25 cellular contexts compared by ENCODE assay signal in the genomic region with DNA sequence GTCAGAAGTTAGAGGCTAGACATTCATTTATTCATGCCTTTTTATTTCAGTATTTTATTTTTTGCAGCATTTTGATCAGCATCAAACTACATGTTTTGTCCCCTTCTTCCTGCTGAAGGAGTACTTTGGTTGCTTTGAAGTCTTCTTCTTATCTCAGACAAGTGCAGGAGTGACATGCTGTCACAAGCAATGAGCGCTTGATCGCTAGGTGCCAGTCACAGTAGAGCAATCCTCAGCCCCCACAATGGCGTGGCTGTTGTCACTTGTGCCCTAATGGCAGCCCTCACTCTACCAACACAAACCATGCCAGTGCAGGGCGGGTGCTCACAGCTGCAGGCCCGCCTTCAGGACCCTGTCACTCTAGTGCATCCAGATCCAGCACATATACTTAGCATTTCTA.
"Had no signal": no experiment of that assay in that cellular context is flagged by ENCODE, and none has a peak within 500 bp of the region (broad histone marks: within the 10 kb centered on the region; RNA-seq: fewer than 3 reads in every experiment).

No MANE protein-coding gene starts in this region.

- H3K27me3 Mint-ChIP-seq: natural killer cell treated with Interleukin-12 subunit alpha and Interleukin-12 subunit beta and Interleukin-15 and Interleukin-18, amount 100 ng/mL, for 72 hours; progenitor cell of endocrine pancreas; stimulated activated naive B cell treated with anti-CD40 and anti-IgM and Interleukin-4, amounts not matched to agents 10 μg/mL and 1 μg/mL and 100 μg/mL, for 72 hours had no signal

- H3K4me3 Mint-ChIP-seq: naive B cell; naive thymus-derived CD8-positive, alpha-beta T cell; natural killer cell treated with Interleukin-12 subunit alpha and Interleukin-12 subunit beta and Interleukin-15 and Interleukin-18, amount 100 ng/mL, for 72 hours; nephron progenitor cell; neural progenitor cell; stimulated activated effector memory CD8-positive, alpha-beta T cell treated with anti-CD3 and anti-CD28 coated beads, Interleukin-12 subunit alpha, Interleukin-12 subunit beta, amount 100 ng/mL, for 72 hours; stimulated activated naive B cell treated with anti-CD40 and anti-IgM and Interleukin-4, amounts not matched to agents 10 μg/mL and 1 μg/mL and 100 μg/mL, for 72 hours; stimulated activated naive CD8-positive, alpha-beta T cell treated with anti-CD3 and anti-CD28 coated beads, Interleukin-15, Interleukin-2, amounts not matched to agents 100 ng/mL and 50 ng/mL, for 24 hours had no signal

- H3K27ac Mint-ChIP-seq: naive thymus-derived CD8-positive, alpha-beta T cell; natural killer cell treated with Interleukin-12 subunit alpha and Interleukin-12 subunit beta and Interleukin-15 and Interleukin-18, amount 100 ng/mL, for 72 hours; nephron progenitor cell; neural progenitor cell; progenitor cell of endocrine pancreas; stimulated activated effector memory CD8-positive, alpha-beta T cell treated with anti-CD3 and anti-CD28 coated beads, Interleukin-12 subunit alpha, Interleukin-12 subunit beta, amount 100 ng/mL, for 72 hours; stimulated activated naive B cell treated with anti-CD40 and anti-IgM and Interleukin-4, amounts not matched to agents 10 μg/mL and 1 μg/mL and 100 μg/mL, for 72 hours; stimulated activated naive CD8-positive, alpha-beta T cell treated with anti-CD3 and anti-CD28 coated beads, Interleukin-15, Interleukin-2, amounts not matched to agents 100 ng/mL and 50 ng/mL, for 24 hours had no signal

- H3K9me3 Mint-ChIP-seq: naive thymus-derived CD8-positive, alpha-beta T cell; nephron progenitor cell; neural progenitor cell; stimulated activated naive CD8-positive, alpha-beta T cell treated with anti-CD3 and anti-CD28 coated beads, Interleukin-15, Interleukin-2, amounts not matched to agents 100 ng/mL and 50 ng/mL, for 24 hours had no signal

- DNase-seq: naive B cell; psoas muscle; right lobe of liver; sigmoid colon; small intestine; stimulated activated CD4-positive, alpha-beta T cell treated with anti-CD3 and anti-CD28 coated beads, Interleukin-2, amount 100 ng/mL, for 24 hours; stimulated activated CD4-positive, alpha-beta T cell treated with anti-CD3 and anti-CD28 coated beads, Interleukin-2, amount 100 ng/mL, for 48 hours; stimulated activated CD4-positive, alpha-beta T cell treated with anti-CD3 and anti-CD28 coated beads, Interleukin-4, amount 100 ng/mL, for 24 hours; stimulated activated naive B cell treated with anti-CD40 and anti-IgM and Interleukin-4, amounts not matched to agents 10 μg/mL and 1 μg/mL and 100 μg/mL, for 72 hours; stimulated activated naive CD4-positive, alpha-beta T cell treated with Interleukin-2 at 50 U/mL for 16 hours; stomach; thyroid gland; uterus had no signal

- H3K4me2 ChIP-seq: neural progenitor cell had no signal

- H3K36me3 Mint-ChIP-seq: naive B cell; naive thymus-derived CD8-positive, alpha-beta T cell; natural killer cell treated with Interleukin-12 subunit alpha and Interleukin-12 subunit beta and Interleukin-15 and Interleukin-18, amount 100 ng/mL, for 72 hours; neural progenitor cell; stimulated activated effector memory CD8-positive, alpha-beta T cell treated with anti-CD3 and anti-CD28 coated beads, Interleukin-12 subunit alpha, Interleukin-12 subunit beta, amount 100 ng/mL, for 72 hours; stimulated activated naive B cell treated with anti-CD40 and anti-IgM and Interleukin-4, amounts not matched to agents 10 μg/mL and 1 μg/mL and 100 μg/mL, for 72 hours had no signal

- H3K27ac ChIP-seq: neural progenitor cell, neutrophil, pancreas, psoas muscle, right lobe of liver, sigmoid colon, stomach, thoracic aorta, thyroid gland, tibial nerve, upper lobe of left lung, uterus had no signal

- H3K27me3 ChIP-seq: neutrophil, pancreas, right lobe of liver, stomach, thyroid gland, tibial nerve, upper lobe of left lung, uterus had no signal

- H3K9ac ChIP-seq: neural progenitor cell had no signal

- H3K9me3 ChIP-seq: neutrophil, pancreas, psoas muscle, right lobe of liver, sigmoid colon, stomach, thoracic aorta, thyroid gland, tibial nerve, upper lobe of left lung, uterus had no signal

- H2AFZ ChIP-seq: neural progenitor cell had no signal

- H3K4me1 ChIP-seq: neural progenitor cell, pancreas, psoas muscle, right lobe of liver, sigmoid colon, stomach, tibial nerve, upper lobe of left lung, uterus had no signal

- H3K36me3 ChIP-seq: neural progenitor cell, neutrophil, pancreas, right lobe of liver, sigmoid colon, stomach, thoracic aorta, thyroid gland, tibial nerve, upper lobe of left lung, uterus had no signal

- H3K4me1 Mint-ChIP-seq: naive B cell; naive thymus-derived CD8-positive, alpha-beta T cell; stimulated activated effector memory CD8-positive, alpha-beta T cell treated with anti-CD3 and anti-CD28 coated beads, Interleukin-12 subunit alpha, Interleukin-12 subunit beta, amount 100 ng/mL, for 72 hours; stimulated activated naive B cell treated with anti-CD40 and anti-IgM and Interleukin-4, amounts not matched to agents 10 μg/mL and 1 μg/mL and 100 μg/mL, for 72 hours had no signal

- H3K4me3 ChIP-seq: neural progenitor cell, pancreas, psoas muscle, right lobe of liver, sigmoid colon, stomach, thoracic aorta, thyroid gland, tibial nerve, upper lobe of left lung, uterus had no signal
